21 cellular contexts compared by ENCODE assay signal in genomic region chr2:121350884-121351283, GRCh38.
DNase-seq lines count a peak whose midpoint lies in the region; ATAC-seq and TF ChIP-seq lines count a peak whose summit lies in the region.
"Had no signal": no experiment of that assay in that cellular context is flagged by ENCODE, and none has a peak within 500 bp of the region (broad histone marks: within the 10 kb centered on the region; RNA-seq: fewer than 3 reads in every experiment).

No MANE protein-coding gene starts in this region.

- ATAC-seq in left colon, result peak; percentile 83
- ATAC-seq: CD8-positive, alpha-beta T cell; GM23338 had no signal

- no peak for DNase-seq in left ventricle myocardium inferior
- DNase-seq in cardiac septum (ENCODE audit: low spot score), result no peak
- DNase-seq in left colon, result peak in 1 of 2 donors; percentile 35
- peak; percentile 34 for DNase-seq in sigmoid colon
- no peak for DNase-seq in activated naive CD4-positive, alpha-beta T cell treated with Interleukin-2 at 50 U/mL for 16 hours
- no peak for DNase-seq in NCI-H526 treated with DMSO at 0.1 percent for 48 hours (lab: John Stamatoyannopoulos, UW)
- no peak for DNase-seq in NCI-H748 (lab: John Stamatoyannopoulos, UW; ENCODE audit: unreplicated experiment)
- DNase-seq: ACHN; CD8-positive, alpha-beta T cell; DND-41; HCEC 1CT; KG1; NCI-H1092; NCI-H1436; NCI-H187 treated with DMSO at 0.1 percent for 48 hours; NCI-H2107; NCI-H748 treated with DMSO at 0.1 percent for 48 hours; NK-92 treated with Interleukin-12 subunit alpha and Interleukin-12 subunit beta, amount 100 ng/mL, for 24 hours had no signal

- peaks cover 91% of the 10 kb centered on the region for H3K36me3 ChIP-seq in left ventricle myocardium inferior
- peaks cover 29 to 99% (median 54%) of the 10 kb centered on the region in 4 donors for H3K36me3 ChIP-seq in sigmoid colon

- no peak for TF ChIP-seq EP300 in sigmoid colon (IDR thresholded peaks at IDR 0.05)

- no peaks in the 10 kb centered on the region for H3K9me3 ChIP-seq in left ventricle myocardium inferior (replicated peaks)
- no peaks in the 10 kb centered on the region for H3K9me3 ChIP-seq in sigmoid colon
- H3K9me3 ChIP-seq: BLaER1 had no signal

- H3K4me1 ChIP-seq in left ventricle myocardium inferior (peaks cover 42% of the 10 kb centered on the region), sigmoid colon (peaks cover 0 to 19% (median 8%) of the 10 kb centered on the region in 4 donors)
- H3K4me1 ChIP-seq: BLaER1 had no signal

- TF ChIP-seq CTCF in left ventricle myocardium inferior (IDR thresholded peaks at IDR 0.05; ENCODE audit: borderline replicate concordance) (no peak), sigmoid colon (IDR thresholded peaks at IDR 0.05) (no peak)

- 32 to 77% methylated on average over 6 of the region's 6 CpGs for WGBS in sigmoid colon, 2 donors

- H3K27me3 ChIP-seq in left ventricle myocardium inferior (ENCODE audit: low read depth) (no peaks in the 10 kb centered on the region), sigmoid colon (no peaks in the 10 kb centered on the region)
- H3K27me3 ChIP-seq: BLaER1 had no signal

- peak overlapping the region; percentile 87 for H3K27ac ChIP-seq in left ventricle myocardium inferior (replicated peaks)
- peak overlapping the region in 1 of 4 donors; percentile 65 for H3K27ac ChIP-seq in sigmoid colon
- H3K27ac ChIP-seq: BLaER1, RWPE1 had no signal

- intact Hi-C loops in left ventricle myocardium inferior (cut with micrococcal nuclease) (no loop called here), cardiac septum (cut with DNase I) (no loop called here), left colon (cut with DNase I, micrococcal nuclease) (loop anchor here in 1 of 2 donors (10.0 kb wide), 1 partner anchor 256 kb away; no protein-coding TSS in a partner anchor), sigmoid colon (cut with DNase I) (no loop called here)

- no peak for TF ChIP-seq POLR2A in sigmoid colon (IDR thresholded peaks at IDR 0.05)

- H3K4me3 ChIP-seq in left ventricle myocardium inferior (no peak overlapping the region), sigmoid colon (no peak overlapping the region)
- H3K4me3 ChIP-seq: BLaER1, GM23338 had no signal
